ENCODE assay signal across 2 cellular contexts in the genomic region with DNA sequence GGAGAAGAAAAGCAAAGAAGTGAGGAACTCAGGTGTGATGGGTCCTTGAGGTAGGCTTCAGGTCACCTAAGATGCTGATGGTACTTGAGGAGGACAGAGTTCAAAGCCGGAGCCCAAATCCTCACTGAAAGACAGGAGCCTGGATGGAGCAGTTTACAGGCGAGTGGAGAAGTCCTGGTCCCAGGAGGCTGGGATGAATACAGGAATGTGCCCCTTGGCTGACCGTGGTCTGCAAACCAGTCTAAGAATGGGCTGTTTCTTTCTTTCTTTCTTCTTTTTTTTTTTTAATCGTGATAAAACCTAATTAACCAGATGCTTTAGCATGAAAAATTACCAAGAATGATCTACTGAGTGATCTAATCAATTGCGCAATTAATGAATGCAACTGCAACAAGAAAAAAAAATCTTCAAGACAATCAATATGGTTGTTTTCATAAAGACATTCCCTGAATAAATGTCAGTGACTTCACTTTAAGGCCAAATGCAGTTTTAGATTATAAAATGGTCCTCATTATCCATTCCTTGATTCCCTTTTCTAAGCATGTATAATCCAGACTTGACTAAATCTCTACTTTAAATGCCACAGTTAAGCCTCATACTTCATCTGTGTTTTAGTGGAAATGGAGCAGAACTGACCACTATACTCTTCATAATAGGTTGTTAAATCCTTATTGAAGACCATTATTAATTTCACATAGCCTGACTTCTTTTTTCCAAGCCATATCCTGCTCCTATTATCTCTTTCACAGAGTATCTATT.
TF ChIP-seq lines count a peak whose summit lies in the region.

No MANE protein-coding gene starts in this region.

TF ChIP-seq in HCT116, 20 proteins besides CTCF, POLR2A, EP300 and RAD21:
- TF ChIP-seq YY1 (IDR thresholded peaks at IDR 0.05; ENCODE audit: extremely low read depth, insufficient replicate concordance, low read depth, low read length), result no peak
- no peak for TF ChIP-seq TCF7L2 (IDR thresholded peaks at IDR 0.05; ENCODE audit: borderline replicate concordance, extremely low read depth, insufficient read depth, insufficient read length)
- no peak for TF ChIP-seq EZH2phosphoT487 (IDR thresholded peaks at IDR 0.05; ENCODE audit: borderline replicate concordance)
- no peak for TF ChIP-seq CEBPB (IDR thresholded peaks at IDR 0.05; ENCODE audit: low read depth)
- no peak for TF ChIP-seq CBX3 (IDR thresholded peaks at IDR 0.05; ENCODE audit: low read depth)
- TF ChIP-seq, protein P1, sequence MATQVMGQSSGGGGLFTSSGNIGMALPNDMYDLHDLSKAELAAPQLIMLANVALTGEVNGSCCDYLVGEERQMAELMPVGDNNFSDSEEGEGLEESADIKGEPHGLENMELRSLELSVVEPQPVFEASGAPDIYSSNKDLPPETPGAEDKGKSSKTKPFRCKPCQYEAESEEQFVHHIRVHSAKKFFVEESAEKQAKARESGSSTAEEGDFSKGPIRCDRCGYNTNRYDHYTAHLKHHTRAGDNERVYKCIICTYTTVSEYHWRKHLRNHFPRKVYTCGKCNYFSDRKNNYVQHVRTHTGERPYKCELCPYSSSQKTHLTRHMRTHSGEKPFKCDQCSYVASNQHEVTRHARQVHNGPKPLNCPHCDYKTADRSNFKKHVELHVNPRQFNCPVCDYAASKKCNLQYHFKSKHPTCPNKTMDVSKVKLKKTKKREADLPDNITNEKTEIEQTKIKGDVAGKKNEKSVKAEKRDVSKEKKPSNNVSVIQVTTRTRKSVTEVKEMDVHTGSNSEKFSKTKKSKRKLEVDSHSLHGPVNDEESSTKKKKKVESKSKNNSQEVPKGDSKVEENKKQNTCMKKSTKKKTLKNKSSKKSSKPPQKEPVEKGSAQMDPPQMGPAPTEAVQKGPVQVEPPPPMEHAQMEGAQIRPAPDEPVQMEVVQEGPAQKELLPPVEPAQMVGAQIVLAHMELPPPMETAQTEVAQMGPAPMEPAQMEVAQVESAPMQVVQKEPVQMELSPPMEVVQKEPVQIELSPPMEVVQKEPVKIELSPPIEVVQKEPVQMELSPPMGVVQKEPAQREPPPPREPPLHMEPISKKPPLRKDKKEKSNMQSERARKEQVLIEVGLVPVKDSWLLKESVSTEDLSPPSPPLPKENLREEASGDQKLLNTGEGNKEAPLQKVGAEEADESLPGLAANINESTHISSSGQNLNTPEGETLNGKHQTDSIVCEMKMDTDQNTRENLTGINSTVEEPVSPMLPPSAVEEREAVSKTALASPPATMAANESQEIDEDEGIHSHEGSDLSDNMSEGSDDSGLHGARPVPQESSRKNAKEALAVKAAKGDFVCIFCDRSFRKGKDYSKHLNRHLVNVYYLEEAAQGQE (IDR thresholded peaks at IDR 0.05; ENCODE audit: low read depth), result no peak
- no peak for TF ChIP-seq POLR2AphosphoS5 (IDR thresholded peaks at IDR 0.05; ENCODE audit: low read depth, low read length)
- TF ChIP-seq JUND (IDR thresholded peaks at IDR 0.05), result no peak
- no peak for TF ChIP-seq ZNF274 (IDR thresholded peaks at IDR 0.05; ENCODE audit: low read depth, low read length)
- TF ChIP-seq ELF1 (IDR thresholded peaks at IDR 0.05; ENCODE audit: borderline replicate concordance, low read depth), result no peak
- TF ChIP-seq, protein P2, sequence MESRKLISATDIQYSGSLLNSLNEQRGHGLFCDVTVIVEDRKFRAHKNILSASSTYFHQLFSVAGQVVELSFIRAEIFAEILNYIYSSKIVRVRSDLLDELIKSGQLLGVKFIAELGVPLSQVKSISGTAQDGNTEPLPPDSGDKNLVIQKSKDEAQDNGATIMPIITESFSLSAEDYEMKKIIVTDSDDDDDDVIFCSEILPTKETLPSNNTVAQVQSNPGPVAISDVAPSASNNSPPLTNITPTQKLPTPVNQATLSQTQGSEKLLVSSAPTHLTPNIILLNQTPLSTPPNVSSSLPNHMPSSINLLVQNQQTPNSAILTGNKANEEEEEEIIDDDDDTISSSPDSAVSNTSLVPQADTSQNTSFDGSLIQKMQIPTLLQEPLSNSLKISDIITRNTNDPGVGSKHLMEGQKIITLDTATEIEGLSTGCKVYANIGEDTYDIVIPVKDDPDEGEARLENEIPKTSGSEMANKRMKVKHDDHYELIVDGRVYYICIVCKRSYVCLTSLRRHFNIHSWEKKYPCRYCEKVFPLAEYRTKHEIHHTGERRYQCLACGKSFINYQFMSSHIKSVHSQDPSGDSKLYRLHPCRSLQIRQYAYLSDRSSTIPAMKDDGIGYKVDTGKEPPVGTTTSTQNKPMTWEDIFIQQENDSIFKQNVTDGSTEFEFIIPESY (IDR thresholded peaks at IDR 0.05; ENCODE audit: extremely low read depth, insufficient replicate concordance, low read length), result no peak
- no peak for TF ChIP-seq SRF (IDR thresholded peaks at IDR 0.05; ENCODE audit: low read depth)
- no peak for TF ChIP-seq SP1 (IDR thresholded peaks at IDR 0.05; ENCODE audit: low read depth)
- no peak for TF ChIP-seq EZH2 (IDR thresholded peaks at IDR 0.05)
- TF ChIP-seq, protein P3, sequence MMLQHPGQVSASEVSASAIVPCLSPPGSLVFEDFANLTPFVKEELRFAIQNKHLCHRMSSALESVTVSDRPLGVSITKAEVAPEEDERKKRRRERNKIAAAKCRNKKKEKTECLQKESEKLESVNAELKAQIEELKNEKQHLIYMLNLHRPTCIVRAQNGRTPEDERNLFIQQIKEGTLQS (IDR thresholded peaks at IDR 0.05), result no peak
- TF ChIP-seq, protein P4, sequence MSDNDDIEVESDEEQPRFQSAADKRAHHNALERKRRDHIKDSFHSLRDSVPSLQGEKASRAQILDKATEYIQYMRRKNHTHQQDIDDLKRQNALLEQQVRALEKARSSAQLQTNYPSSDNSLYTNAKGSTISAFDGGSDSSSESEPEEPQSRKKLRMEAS (IDR thresholded peaks at IDR 0.05), result no peak
- no peak for TF ChIP-seq EGR1 (IDR thresholded peaks at IDR 0.05; ENCODE audit: low read depth)
- TF ChIP-seq FOSL1 (IDR thresholded peaks at IDR 0.05; ENCODE audit: low read depth), result no peak
- TF ChIP-seq SIN3A (IDR thresholded peaks at IDR 0.05; ENCODE audit: low read depth), result no peak
- TF ChIP-seq ZFX (IDR thresholded peaks at IDR 0.05), result no peak

TF ChIP-seq in GM12878, 131 proteins besides CTCF, POLR2A, EP300 and RAD21:
- TF ChIP-seq CHD4 (IDR thresholded peaks at IDR 0.05) (no peak), TCF3 (IDR thresholded peaks at IDR 0.05; ENCODE audit: borderline replicate concordance, insufficient read depth, low read depth, low read length) (no peak), BACH1 (IDR thresholded peaks at IDR 0.05; ENCODE audit: borderline replicate concordance) (no peak), HDAC6 (IDR thresholded peaks at IDR 0.05; ENCODE audit: unreplicated experiment) (no peak), TARDBP (IDR thresholded peaks at IDR 0.05; ENCODE audit: borderline replicate concordance) (no peak), MYC (IDR thresholded peaks at IDR 0.05; ENCODE audit: insufficient read depth, insufficient read length, insufficient replicate concordance, low read length, severe bottlenecking) (no peak), MYB (IDR thresholded peaks at IDR 0.05; ENCODE audit: borderline replicate concordance, low read depth, low read length) (no peak), POLR2AphosphoS2 (IDR thresholded peaks at IDR 0.05; ENCODE audit: low read depth, low read length) (no peak), HDGF (IDR thresholded peaks at IDR 0.05) (no peak), DPF2 (IDR thresholded peaks at IDR 0.05) (no peak), IKZF2 (IDR thresholded peaks at IDR 0.05) (no peak)
- TF ChIP-seq, protein P5, sequence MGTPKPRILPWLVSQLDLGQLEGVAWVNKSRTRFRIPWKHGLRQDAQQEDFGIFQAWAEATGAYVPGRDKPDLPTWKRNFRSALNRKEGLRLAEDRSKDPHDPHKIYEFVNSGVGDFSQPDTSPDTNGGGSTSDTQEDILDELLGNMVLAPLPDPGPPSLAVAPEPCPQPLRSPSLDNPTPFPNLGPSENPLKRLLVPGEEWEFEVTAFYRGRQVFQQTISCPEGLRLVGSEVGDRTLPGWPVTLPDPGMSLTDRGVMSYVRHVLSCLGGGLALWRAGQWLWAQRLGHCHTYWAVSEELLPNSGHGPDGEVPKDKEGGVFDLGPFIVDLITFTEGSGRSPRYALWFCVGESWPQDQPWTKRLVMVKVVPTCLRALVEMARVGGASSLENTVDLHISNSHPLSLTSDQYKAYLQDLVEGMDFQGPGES (IDR thresholded peaks at IDR 0.05), result no peak
